In genomic region chr12:94832105-94832504, GRCh38 we compare ENCODE assay signal across 1 cellular context.
A peak's percentile ranks its signal among the peaks of the same experiment; 100 is the strongest.
TF ChIP-seq lines count a peak whose summit lies in the region.

No MANE protein-coding gene starts in this region.

TF ChIP-seq in GM12878, 131 proteins besides CTCF, POLR2A, EP300 and RAD21 (continued from another document):
- TF ChIP-seq ZBTB33 (IDR thresholded peaks at IDR 0.05): no peak
- TF ChIP-seq IKZF1 (conservative IDR thresholded peaks at IDR 0.05): no peak; the same call in none of the 2 replicates
- TF ChIP-seq NKRF (conservative IDR thresholded peaks at IDR 0.05): no peak
- no peak for TF ChIP-seq CHD1 (IDR thresholded peaks at IDR 0.05; ENCODE audit: low read depth, low read length)
- TF ChIP-seq CEBPB (IDR thresholded peaks at IDR 0.05; ENCODE audit: borderline replicate concordance in 1 of 2, low read depth in 2 of 2, low read length in 2 of 2): peak in 1 of 2 experiments; percentile 37; a peak in 1 of 4 replicates
- no peak for TF ChIP-seq ETV6 (conservative IDR thresholded peaks at IDR 0.05 in 1 of 2, IDR thresholded peaks at IDR 0.05 in 1 of 2; ENCODE audit: borderline replicate concordance in 1 of 2, low read depth in 1 of 2)
- TF ChIP-seq SMARCA5 (IDR thresholded peaks at IDR 0.05): peak; percentile 32; the same call in 1 of the 2 replicates
- TF ChIP-seq ZBTB11 (CRISPR knock-in tag; IDR thresholded peaks at IDR 0.05): no peak
- no peak for TF ChIP-seq BRCA1 (IDR thresholded peaks at IDR 0.05; ENCODE audit: low read depth, low read length)
- TF ChIP-seq HDAC6 (IDR thresholded peaks at IDR 0.05; ENCODE audit: unreplicated experiment): no peak
- TF ChIP-seq CHD2 (IDR thresholded peaks at IDR 0.05; ENCODE audit: borderline replicate concordance, low read depth, low read length): no peak
- no peak for TF ChIP-seq REST (IDR thresholded peaks at IDR 0.05; ENCODE audit: low read depth, low read length)
- TF ChIP-seq TARDBP (IDR thresholded peaks at IDR 0.05; ENCODE audit: borderline replicate concordance): no peak
